16 cellular contexts compared by ENCODE assay signal in the genomic region with DNA sequence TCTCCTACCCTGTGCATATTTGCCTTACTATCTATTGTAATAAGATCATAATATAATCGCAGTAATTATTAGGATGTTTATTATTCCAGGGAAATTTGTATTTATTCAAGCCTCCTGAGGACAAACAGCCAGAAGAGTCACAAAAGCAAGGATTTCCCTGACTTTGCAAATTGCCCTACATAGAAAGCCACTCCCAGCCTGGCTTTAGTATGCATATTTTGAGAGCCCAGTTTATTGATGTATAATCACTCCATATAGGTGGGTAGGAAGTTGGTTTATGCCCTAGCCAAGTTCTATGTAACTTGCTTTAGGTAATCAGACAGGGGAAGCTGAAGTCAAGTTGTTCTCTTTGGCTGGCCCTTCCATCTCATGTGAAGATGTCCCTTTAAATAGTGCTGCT.
A peak's percentile ranks its signal among the peaks of the same experiment; 100 is the strongest.
DNase-seq lines count a peak whose midpoint lies in the region; ATAC-seq, FAIRE-seq and TF ChIP-seq lines count a peak whose summit lies in the region.
"Had no signal": no experiment of that assay in that cellular context is flagged by ENCODE, and none has a peak within 500 bp of the region (broad histone marks: within the 10 kb centered on the region; RNA-seq: fewer than 3 reads in every experiment).

No MANE protein-coding gene starts in this region.

- no peak for ATAC-seq in Panc1
- ATAC-seq: CD8-positive, alpha-beta T cell had no signal

- H3K4me3 Mint-ChIP-seq in activated naive CD4-positive, alpha-beta T cell treated with anti-CD3 and anti-CD28 coated beads for 36 hours, result no peak overlapping the region
- H3K4me3 Mint-ChIP-seq: B cell; CD8-positive, alpha-beta T cell had no signal

- TF ChIP-seq CTCF in Panc1 (IDR thresholded peaks at IDR 0.05) (no peak), hepatocyte (IDR thresholded peaks at IDR 0.05; ENCODE audit: poor library complexity) (no peak), MM.1S (IDR thresholded peaks at IDR 0.05; ENCODE audit: low read length) (no peak)

- H3K4me1 Mint-ChIP-seq in activated naive CD4-positive, alpha-beta T cell treated with anti-CD3 and anti-CD28 coated beads for 36 hours (ENCODE audit: low read depth), result no peaks in the 10 kb centered on the region
- H3K4me1 Mint-ChIP-seq: B cell had no signal

- no peaks in the 10 kb centered on the region for H3K9me3 Mint-ChIP-seq in activated naive CD4-positive, alpha-beta T cell treated with anti-CD3 and anti-CD28 coated beads for 36 hours
- H3K9me3 Mint-ChIP-seq: CD8-positive, alpha-beta T cell had no signal

- no peak overlapping the region for H3K27ac Mint-ChIP-seq in activated naive CD4-positive, alpha-beta T cell treated with anti-CD3 and anti-CD28 coated beads for 36 hours
- H3K27ac Mint-ChIP-seq: B cell; CD8-positive, alpha-beta T cell had no signal

- intact Hi-C loops in Panc1 (cut with micrococcal nuclease; ENCODE audit: unreplicated experiment), result no loop called here
- intact Hi-C loops in activated naive CD4-positive, alpha-beta T cell treated with anti-CD3 and anti-CD28 coated beads for 36 hours (cut with micrococcal nuclease), result no loop called here

- H3K4me2 ChIP-seq in hepatocyte, result peak overlapping the region; percentile 6
- no peak overlapping the region for H3K4me2 ChIP-seq in MM.1S (ENCODE audit: low read depth, low read length)
- H3K4me2 ChIP-seq: BLaER1 treated with 17β-estradiol and CSF1 and Interleukin-3, amounts not matched to agents 10 nM and 100 nM had no signal

- H3K27ac ChIP-seq in Panc1 (ENCODE audit: low read length), result peak overlapping the region; percentile 44; the same call in 1 of the 2 replicates
- H3K27ac ChIP-seq in hepatocyte, result peak overlapping the region; percentile 67
- peak overlapping the region; percentile 35 to 66 for H3K27ac ChIP-seq in small intestine (ENCODE audit: low read depth in 1 of 2, low read length in 1 of 2)
- no peak overlapping the region for H3K27ac ChIP-seq in MM.1S (ENCODE audit: low read length)
- H3K27ac ChIP-seq: BLaER1 treated with 17β-estradiol and CSF1 and Interleukin-3, amounts not matched to agents 10 nM and 100 nM; GM23248 had no signal

- H3K27me3 ChIP-seq in Panc1 (ENCODE audit: control insufficient read depth, insufficient read depth, low read length), result no peaks in the 10 kb centered on the region
- H3K27me3 ChIP-seq in hepatocyte, result no peaks in the 10 kb centered on the region
- H3K27me3 ChIP-seq in small intestine (ENCODE audit: control insufficient read depth in 2 of 2, insufficient read depth in 2 of 2, low read length in 2 of 2), result no peaks in the 10 kb centered on the region
- no peaks in the 10 kb centered on the region for H3K27me3 ChIP-seq in MM.1S (replicated peaks; ENCODE audit: insufficient read depth, low read length)
- H3K27me3 ChIP-seq: BLaER1 treated with 17β-estradiol and CSF1 and Interleukin-3, amounts not matched to agents 10 nM and 100 nM had no signal

- H3K79me2 ChIP-seq in hepatocyte, result no peaks in the 10 kb centered on the region
- H3K79me2 ChIP-seq in MM.1S (ENCODE audit: low read length), result no peaks in the 10 kb centered on the region

- H3K9me2 ChIP-seq in hepatocyte (replicated peaks; ENCODE audit: insufficient read depth), result no peaks in the 10 kb centered on the region
- no peaks in the 10 kb centered on the region for H3K9me2 ChIP-seq in MM.1S (replicated peaks; ENCODE audit: insufficient read depth, low read length)

- H3K36me3 ChIP-seq in Panc1 (ENCODE audit: control insufficient read depth, insufficient read depth, low read length) (no peaks in the 10 kb centered on the region), hepatocyte (replicated peaks; ENCODE audit: insufficient read depth, low read depth) (no peaks in the 10 kb centered on the region), small intestine (ENCODE audit: control insufficient read depth in 2 of 2, insufficient read depth in 2 of 2, low read length in 2 of 2) (no peaks in the 10 kb centered on the region), MM.1S (replicated peaks; ENCODE audit: insufficient read depth, low read length) (no peaks in the 10 kb centered on the region)
- H3K36me3 ChIP-seq: BLaER1 treated with 17β-estradiol and CSF1 and Interleukin-3, amounts not matched to agents 10 nM and 100 nM had no signal

- in situ Hi-C loops in Panc1 (cut with HindIII; ENCODE audit: low pct_unique_long_range_greater_than_20kb, low sequenced_read_pairs), result no loop called here

- BruUV-seq in Panc1 (replicated peaks; lab: Mats Ljungman, UMichigan), result no TSS peak

- H4K20me1 ChIP-seq in hepatocyte (ENCODE audit: insufficient read depth, poor library complexity, severe bottlenecking) (no peaks in the 10 kb centered on the region), MM.1S (ENCODE audit: insufficient read depth, low read length) (no peaks in the 10 kb centered on the region)
- H4K20me1 ChIP-seq: BLaER1 treated with 17β-estradiol and CSF1 and Interleukin-3, amounts not matched to agents 10 nM and 100 nM had no signal

- no peaks in the 10 kb centered on the region for H3K36me3 Mint-ChIP-seq in activated naive CD4-positive, alpha-beta T cell treated with anti-CD3 and anti-CD28 coated beads for 36 hours (ENCODE audit: low read depth)
- H3K36me3 Mint-ChIP-seq: CD8-positive, alpha-beta T cell had no signal

- H3K4me3 ChIP-seq in Panc1 (ENCODE audit: low read depth in 2 of 2, low read length in 2 of 2) (no peak overlapping the region), hepatocyte (no peak overlapping the region), small intestine (ENCODE audit: low read depth in 1 of 2, low read length in 2 of 2) (no peak overlapping the region), MM.1S (ENCODE audit: low read length) (no peak overlapping the region)
- H3K4me3 ChIP-seq: BLaER1 treated with 17β-estradiol and CSF1 and Interleukin-3, amounts not matched to agents 10 nM and 100 nM; GM23248 had no signal

- POLR2A ChIA-PET in Panc1 (lab: Charles Lee), result no interaction called here

- no peaks in the 10 kb centered on the region; the same call in none of the 2 replicates for H3K4me1 ChIP-seq in Panc1 (ENCODE audit: control insufficient read depth, insufficient read depth, low read length)
- H3K4me1 ChIP-seq in hepatocyte (ENCODE audit: insufficient read depth), result peaks cover 14% of the 10 kb centered on the region
- H3K4me1 ChIP-seq in small intestine (ENCODE audit: control insufficient read depth in 2 of 2, insufficient read depth in 1 of 2, low read depth in 1 of 2, low read length in 1 of 2), result peaks cover 2 to 5% of the 10 kb centered on the region in 2 donors
- H3K4me1 ChIP-seq in MM.1S (ENCODE audit: low read length), result no peaks in the 10 kb centered on the region
- H3K4me1 ChIP-seq: BLaER1 treated with 17β-estradiol and CSF1 and Interleukin-3, amounts not matched to agents 10 nM and 100 nM had no signal

- no peak for FAIRE-seq in small intestine (lab: Jason Lieb, UNC)
- FAIRE-seq: H54 had no signal

- H3K9me3 ChIP-seq in Panc1 (ENCODE audit: control insufficient read depth, insufficient read depth, low read depth, low read length) (no peaks in the 10 kb centered on the region), hepatocyte (ENCODE audit: low read depth) (no peaks in the 10 kb centered on the region), small intestine (ENCODE audit: control insufficient read depth, low read depth) (no peaks in the 10 kb centered on the region), MM.1S (replicated peaks; ENCODE audit: insufficient read depth, low read length) (no peaks in the 10 kb centered on the region)
- H3K9me3 ChIP-seq: BLaER1 treated with 17β-estradiol and CSF1 and Interleukin-3, amounts not matched to agents 10 nM and 100 nM had no signal

- 88% methylated on average over 1 of the region's 1 CpG for WGBS in hepatocyte (ENCODE audit: low lambda C conversion rate, missing lambda C conversion rate)
- WGBS in small intestine, 3 donors, result 77 to 78% (median 77%) methylated on average over 1 of the region's 1 CpG

- CTCF ChIA-PET in Panc1 (lab: Charles Lee), result no interaction called here
- CTCF ChIA-PET in activated naive CD4-positive, alpha-beta T cell treated with anti-CD3 and anti-CD28 coated beads for 36 hours (lab: Charles Lee), result no interaction called here

- DNase-seq in Panc1 (ENCODE audit: low read depth, low spot score) (no peak), hepatocyte (ENCODE audit: low spot score) (no peak), small intestine (no peak), MM.1S (no peak), AG20443 (ENCODE audit: low spot score) (no peak)
- no peak for DNase-seq in activated naive CD4-positive, alpha-beta T cell treated with anti-CD3 and anti-CD28 coated beads for 36 hours
- no peak for DNase-seq in activated effector memory CD4-positive, alpha-beta T cell treated with anti-CD3 and anti-CD28 coated beads, Interleukin-2, amount 50 U/mL, for 16 hours
- DNase-seq: 8988T; Calu3; CD8-positive, alpha-beta T cell; GF-D8; GM23248; HCEC 1CT had no signal

- H3F3A ChIP-seq in MM.1S (ENCODE audit: insufficient read depth, low read length), result no peaks in the 10 kb centered on the region

- H2AFZ ChIP-seq in hepatocyte (no peak overlapping the region), MM.1S (ENCODE audit: low read length) (no peak overlapping the region)
- H2AFZ ChIP-seq: GM23248 had no signal

- H3K9ac ChIP-seq in MM.1S (ENCODE audit: low read length), result no peak overlapping the region
- H3K9ac ChIP-seq: BLaER1 treated with 17β-estradiol and CSF1 and Interleukin-3, amounts not matched to agents 10 nM and 100 nM; GM23248 had no signal

- peaks cover 9% of the 10 kb centered on the region for H3K27me3 Mint-ChIP-seq in activated naive CD4-positive, alpha-beta T cell treated with anti-CD3 and anti-CD28 coated beads for 36 hours (ENCODE audit: low read depth)
